In genomic region chr5:135834639-135835529, GRCh38 we compare ENCODE assay signal across 9 cellular contexts. TPM values are rescaled to one million over a fixed set of nuclear protein-coding genes. Genes with fewer than 3 reads are reported as not detected.
A peak's percentile ranks its signal among the peaks of the same experiment; 100 is the strongest.
DNase-seq lines count a peak whose midpoint lies in the region; ATAC-seq, FAIRE-seq and TF ChIP-seq lines count a peak whose summit lies in the region.
"Had no signal": no experiment of that assay in that cellular context is flagged by ENCODE, and none has a peak within 500 bp of the region (broad histone marks: within the 10 kb centered on the region; RNA-seq: fewer than 3 reads in every experiment).

SLC25A48 (plus strand) TSS chr5:135834663; CDS start chr5:135834848, 185 bp downstream.

- no peak within 1 kb of the TSS for H3K27ac ChIP-seq in prostate gland
- H3K27ac ChIP-seq: epithelial cell of prostate had no signal

- no peaks in the 10 kb centered on the region for H3K36me3 ChIP-seq in prostate gland

- no peak within 1 kb of the TSS for H3K27ac Mint-ChIP-seq in activated CD4-positive, alpha-beta memory T cell treated with anti-CD3 and anti-CD28 coated beads, Interleukin-2, amount 10 ng/mL, durations not matched to agents 7 days and 5 days

- H3K36me3 Mint-ChIP-seq in activated CD4-positive, alpha-beta memory T cell treated with anti-CD3 and anti-CD28 coated beads, Interleukin-2, amount 10 ng/mL, durations not matched to agents 7 days and 5 days (ENCODE audit: low read depth), result no peaks in the 10 kb centered on the region

- intact Hi-C loops in Right ventricle myocardium superior (cut with DNase I) (loop anchor here (5.0 to 10.0 kb wide), 2 partner anchors 268 to 370 kb away; no protein-coding TSS in a partner anchor), prostate gland (cut with DNase I) (no loop called here)

- no peaks in the 10 kb centered on the region for H3K27me3 ChIP-seq in prostate gland (replicated peaks; ENCODE audit: insufficient read depth)

- peak; percentile 90 for ATAC-seq in Right ventricle myocardium superior (ENCODE audit: poor library complexity)

- DNase-seq in A172 (ENCODE audit: low spot score) (peak; percentile 6), GM12891 (ENCODE audit: insufficient read length, low spot score) (peak; percentile 70), M059J (ENCODE audit: low read depth) (peak; percentile 34), Right ventricle myocardium superior (peak; percentile 64), prostate gland (ENCODE audit: low spot score) (peak; percentile 43)
- peak; percentile 24 for DNase-seq in activated CD4-positive, alpha-beta memory T cell treated with anti-CD3 and anti-CD28 coated beads, Interleukin-2, amount 10 ng/mL, durations not matched to agents 7 days and 5 days
- no peak for DNase-seq in central memory CD4-positive, alpha-beta T cell
- no peak for DNase-seq in NK-92 treated with Interleukin-12 subunit alpha and Interleukin-12 subunit beta, amount 100 ng/mL, for 24 hours (lab: John Stamatoyannopoulos, UW)

- no peak within 1 kb of the TSS for H3K4me3 Mint-ChIP-seq in activated CD4-positive, alpha-beta memory T cell treated with anti-CD3 and anti-CD28 coated beads, Interleukin-2, amount 10 ng/mL, durations not matched to agents 7 days and 5 days

- CTCF ChIA-PET in activated CD4-positive, alpha-beta memory T cell treated with anti-CD3 and anti-CD28 coated beads, Interleukin-2, amount 10 ng/mL, durations not matched to agents 7 days and 5 days (lab: Charles Lee), result interaction anchor here (0.7 kb wide), 1 partner anchor 1357 kb away, joined by 3 read pairs; no protein-coding TSS in a partner anchor

- peaks cover 39% of the 10 kb centered on the region for H3K27me3 Mint-ChIP-seq in activated CD4-positive, alpha-beta memory T cell treated with anti-CD3 and anti-CD28 coated beads, Interleukin-2, amount 10 ng/mL, durations not matched to agents 7 days and 5 days

- peak within 1 kb of the TSS; percentile 33 to 38 for H3K4me3 ChIP-seq in prostate gland

- no peaks in the 10 kb centered on the region for H3K9me3 ChIP-seq in prostate gland

- POLR2A ChIA-PET in activated CD4-positive, alpha-beta memory T cell treated with anti-CD3 and anti-CD28 coated beads, Interleukin-2, amount 10 ng/mL, durations not matched to agents 7 days and 5 days (lab: Charles Lee), result no interaction called here

- 2% methylated on average over 65 of the region's 68 CpGs for WGBS in prostate gland

- TF ChIP-seq POLR2A in GM12891 (IDR thresholded peaks at IDR 0.05; ENCODE audit: low read depth, low read length) (no peak), prostate gland (IDR thresholded peaks at IDR 0.05) (no peak)

- H3K9me3 Mint-ChIP-seq in activated CD4-positive, alpha-beta memory T cell treated with anti-CD3 and anti-CD28 coated beads, Interleukin-2, amount 10 ng/mL, durations not matched to agents 7 days and 5 days, result peaks cover 5% of the 10 kb centered on the region

- no peaks in the 10 kb centered on the region for H3K4me1 Mint-ChIP-seq in activated CD4-positive, alpha-beta memory T cell treated with anti-CD3 and anti-CD28 coated beads, Interleukin-2, amount 10 ng/mL, durations not matched to agents 7 days and 5 days

- H3K4me1 ChIP-seq in prostate gland (replicated peaks), result no peaks in the 10 kb centered on the region

- peak; percentile 71 for FAIRE-seq in GM12891 (lab: Jason Lieb, UNC)

- TF ChIP-seq CTCF in prostate gland (IDR thresholded peaks at IDR 0.05), result peak in 1 of 4 experiments; percentile 35

TF ChIP-seq in GM12891, 5 proteins besides CTCF, POLR2A, EP300 and RAD21:
- TF ChIP-seq POLR2AphosphoS5 (IDR thresholded peaks at IDR 0.05; ENCODE audit: low read depth, low read length) (no peak), SPI1 (IDR thresholded peaks at IDR 0.05; ENCODE audit: low read depth, low read length) (no peak), POU2F2 (IDR thresholded peaks at IDR 0.05; ENCODE audit: low read depth, low read length) (no peak), PAX5 (IDR thresholded peaks at IDR 0.05; ENCODE audit: insufficient read depth, low read length, severe bottlenecking) (no peak), TAF1 (IDR thresholded peaks at IDR 0.05; ENCODE audit: low read depth, low read length) (no peak)

RNA-seq across cellular contexts. Expression of gene SLC25A48, which starts in this region (rescaled TPM):
- not detected in 2 replicates for total RNA-seq in A172 (2014; rRNA removed; shearing (Covaris generic))
- polyA plus RNA-seq in GM12891 (2012; ENCODE audit: low read depth, missing spikeins), result not detected
- not detected in 2 replicates for total RNA-seq in M059J (2014; rRNA removed; shearing (Covaris generic))
- total RNA-seq in activated CD4-positive, alpha-beta memory T cell treated with anti-CD3 and anti-CD28 coated beads, Interleukin-2, amount 10 ng/mL, durations not matched to agents 7 days and 5 days, result not detected
- not detected for total RNA-seq in Right ventricle myocardium superior
- under 1 TPM; 0.77 to 0.85 TPM for total RNA-seq in prostate gland

Comparison
In these comparisons a context has a peak if more than half of its experiments do, and no peak if none do; other contexts are left out.
1. Peak in DNase-seq in A172; RNA of the gene not detected or under 1 TPM.
2. Peak in DNase-seq in M059J; RNA of the gene not detected or under 1 TPM.
3. Peak in DNase-seq in activated CD4-positive, alpha-beta memory T cell treated with anti-CD3 and anti-CD28 coated beads, Interleukin-2, amount 10 ng/mL, durations not matched to agents 7 days and 5 days; RNA of the gene not detected or under 1 TPM.
4. Peak in DNase-seq and ATAC-seq in Right ventricle myocardium superior; RNA of the gene not detected or under 1 TPM.
5. Peak in DNase-seq and H3K4me3 ChIP-seq in prostate gland; RNA of the gene not detected or under 1 TPM.